1 cellular context compared by ENCODE assay signal in the genomic region with DNA sequence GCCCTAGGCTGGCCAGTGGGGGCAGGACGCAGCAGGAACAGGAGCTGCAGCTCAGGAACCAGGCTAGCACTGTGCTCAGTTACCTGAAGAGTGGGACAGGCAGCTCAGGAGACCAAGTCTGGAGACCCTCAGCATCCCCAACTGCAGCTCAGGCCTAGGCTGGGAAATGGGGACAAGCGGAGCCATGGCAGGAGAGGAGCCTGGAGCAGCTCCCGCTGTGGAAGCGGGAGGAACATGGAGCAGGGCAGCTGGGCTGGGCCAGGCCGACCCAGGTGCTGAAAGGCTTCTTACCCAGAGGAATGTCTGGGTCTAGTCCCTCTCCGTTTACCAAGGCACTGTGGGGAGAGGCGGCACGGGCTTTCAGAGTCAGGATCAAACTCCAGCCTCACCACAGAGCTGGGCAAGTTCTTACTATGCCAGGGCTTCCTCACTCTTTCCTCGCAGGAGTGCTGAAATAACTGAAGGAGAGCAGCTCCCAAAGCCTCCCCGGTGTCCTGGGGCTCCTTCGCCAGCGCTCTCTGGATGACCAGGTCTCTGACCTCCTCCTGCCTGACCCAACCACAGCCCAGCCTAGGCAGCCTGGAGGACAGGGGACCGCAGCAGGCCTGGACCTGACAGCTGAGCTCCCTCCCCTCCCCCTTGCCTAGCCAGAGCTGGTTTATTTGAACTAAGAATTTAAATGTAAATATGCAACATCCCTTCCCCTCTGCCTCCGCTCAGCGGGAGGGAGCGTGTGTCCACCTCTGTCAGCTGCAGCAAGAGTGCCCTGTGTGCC.
A peak's percentile ranks its signal among the peaks of the same experiment; 100 is the strongest.
TF ChIP-seq lines count a peak whose summit lies in the region.

No MANE protein-coding gene starts in this region.

TF ChIP-seq in HepG2, 621 proteins besides CTCF, POLR2A, EP300 and RAD21 (continued from another document and continues in another):
- TF ChIP-seq CHCHD3 (CRISPR knock-in tag; IDR thresholded peaks at IDR 0.05) (no peak), BHLHE40 (IDR thresholded peaks at IDR 0.05; ENCODE audit: low read length) (no peak), ZNF788 (CRISPR knock-in tag; IDR thresholded peaks at IDR 0.05; ENCODE audit: borderline replicate concordance) (peak; percentile 47; the same call in 1 of the 2 replicates), ZNF605 (CRISPR knock-in tag; IDR thresholded peaks at IDR 0.05) (no peak), KLF12 (CRISPR knock-in tag; IDR thresholded peaks at IDR 0.05; ENCODE audit: borderline replicate concordance) (no peak), U2AF1 (optimal IDR thresholded peaks at IDR 0.05; ENCODE audit: low read depth, low read length) (no peak), PHF8 (CRISPR knock-in tag; IDR thresholded peaks at IDR 0.05) (peak; percentile 43; the same call in 1 of the 2 replicates), ZMYM2 (CRISPR knock-in tag; IDR thresholded peaks at IDR 0.05) (no peak; the same call in 1 of the 2 replicates), HMG20A (CRISPR knock-in tag; IDR thresholded peaks at IDR 0.05; ENCODE audit: borderline replicate concordance) (peak; percentile 54), HOXA3 (CRISPR knock-in tag; IDR thresholded peaks at IDR 0.05) (0 out of 2 replicates have a peak, but pooled peaks have one; percentile 39), ZNF879 (CRISPR knock-in tag; IDR thresholded peaks at IDR 0.05) (0 out of 2 replicates have a peak, but pooled peaks have one; percentile 18), ZNF839 (CRISPR knock-in tag; IDR thresholded peaks at IDR 0.05; ENCODE audit: borderline replicate concordance) (no peak), ZNF629 (CRISPR knock-in tag; conservative IDR thresholded peaks at IDR 0.05) (no peak; the same call in 1 of the 2 replicates), STAG1 (CRISPR knock-in tag; IDR thresholded peaks at IDR 0.05) (0 out of 2 replicates have a peak, but pooled peaks have one; percentile 11), ISL2 (CRISPR knock-in tag; IDR thresholded peaks at IDR 0.05) (peak; percentile 59; the same call in 1 of the 2 replicates), HDAC1 (CRISPR knock-in tag; IDR thresholded peaks at IDR 0.05) (no peak; the same call in none of the 2 replicates), MXD4 (CRISPR knock-in tag; IDR thresholded peaks at IDR 0.05) (no peak), ZNF550 (CRISPR knock-in tag; IDR thresholded peaks at IDR 0.05; ENCODE audit: borderline replicate concordance) (no peak), PRMT3 (CRISPR knock-in tag; IDR thresholded peaks at IDR 0.05; ENCODE audit: borderline replicate concordance, low read depth) (no peak), MIER3 (CRISPR knock-in tag; IDR thresholded peaks at IDR 0.05; ENCODE audit: borderline replicate concordance) (0 out of 2 replicates have a peak, but pooled peaks have one; percentile 48), ZNF547 (CRISPR knock-in tag; IDR thresholded peaks at IDR 0.05) (no peak), HMG20B (CRISPR knock-in tag; conservative IDR thresholded peaks at IDR 0.05) (peak; percentile 80; the same call in 1 of the 2 replicates), ZNF598 (CRISPR knock-in tag; IDR thresholded peaks at IDR 0.05; ENCODE audit: borderline replicate concordance) (no peak), ZNF75D (CRISPR knock-in tag; IDR thresholded peaks at IDR 0.05; ENCODE audit: borderline replicate concordance) (no peak), ZNF484 (CRISPR knock-in tag; IDR thresholded peaks at IDR 0.05; ENCODE audit: borderline replicate concordance, low read depth) (no peak), ZNF205 (CRISPR knock-in tag; IDR thresholded peaks at IDR 0.05) (no peak), BRCA1 (CRISPR knock-in tag; IDR thresholded peaks at IDR 0.05) (no peak), ZSCAN20 (CRISPR knock-in tag; IDR thresholded peaks at IDR 0.05; ENCODE audit: borderline replicate concordance) (no peak), ZNF20 (CRISPR knock-in tag; IDR thresholded peaks at IDR 0.05) (no peak), ZNF878 (CRISPR knock-in tag; IDR thresholded peaks at IDR 0.05) (no peak), SALL1 (CRISPR knock-in tag; IDR thresholded peaks at IDR 0.05) (peak; percentile 86), PAWR (CRISPR knock-in tag; IDR thresholded peaks at IDR 0.05; ENCODE audit: borderline replicate concordance) (peak; percentile 79; the same call in 1 of the 2 replicates), AGO2 (optimal IDR thresholded peaks at IDR 0.05; ENCODE audit: low read depth, low read length) (peak; percentile 41)
- TF ChIP-seq, protein P1, sequence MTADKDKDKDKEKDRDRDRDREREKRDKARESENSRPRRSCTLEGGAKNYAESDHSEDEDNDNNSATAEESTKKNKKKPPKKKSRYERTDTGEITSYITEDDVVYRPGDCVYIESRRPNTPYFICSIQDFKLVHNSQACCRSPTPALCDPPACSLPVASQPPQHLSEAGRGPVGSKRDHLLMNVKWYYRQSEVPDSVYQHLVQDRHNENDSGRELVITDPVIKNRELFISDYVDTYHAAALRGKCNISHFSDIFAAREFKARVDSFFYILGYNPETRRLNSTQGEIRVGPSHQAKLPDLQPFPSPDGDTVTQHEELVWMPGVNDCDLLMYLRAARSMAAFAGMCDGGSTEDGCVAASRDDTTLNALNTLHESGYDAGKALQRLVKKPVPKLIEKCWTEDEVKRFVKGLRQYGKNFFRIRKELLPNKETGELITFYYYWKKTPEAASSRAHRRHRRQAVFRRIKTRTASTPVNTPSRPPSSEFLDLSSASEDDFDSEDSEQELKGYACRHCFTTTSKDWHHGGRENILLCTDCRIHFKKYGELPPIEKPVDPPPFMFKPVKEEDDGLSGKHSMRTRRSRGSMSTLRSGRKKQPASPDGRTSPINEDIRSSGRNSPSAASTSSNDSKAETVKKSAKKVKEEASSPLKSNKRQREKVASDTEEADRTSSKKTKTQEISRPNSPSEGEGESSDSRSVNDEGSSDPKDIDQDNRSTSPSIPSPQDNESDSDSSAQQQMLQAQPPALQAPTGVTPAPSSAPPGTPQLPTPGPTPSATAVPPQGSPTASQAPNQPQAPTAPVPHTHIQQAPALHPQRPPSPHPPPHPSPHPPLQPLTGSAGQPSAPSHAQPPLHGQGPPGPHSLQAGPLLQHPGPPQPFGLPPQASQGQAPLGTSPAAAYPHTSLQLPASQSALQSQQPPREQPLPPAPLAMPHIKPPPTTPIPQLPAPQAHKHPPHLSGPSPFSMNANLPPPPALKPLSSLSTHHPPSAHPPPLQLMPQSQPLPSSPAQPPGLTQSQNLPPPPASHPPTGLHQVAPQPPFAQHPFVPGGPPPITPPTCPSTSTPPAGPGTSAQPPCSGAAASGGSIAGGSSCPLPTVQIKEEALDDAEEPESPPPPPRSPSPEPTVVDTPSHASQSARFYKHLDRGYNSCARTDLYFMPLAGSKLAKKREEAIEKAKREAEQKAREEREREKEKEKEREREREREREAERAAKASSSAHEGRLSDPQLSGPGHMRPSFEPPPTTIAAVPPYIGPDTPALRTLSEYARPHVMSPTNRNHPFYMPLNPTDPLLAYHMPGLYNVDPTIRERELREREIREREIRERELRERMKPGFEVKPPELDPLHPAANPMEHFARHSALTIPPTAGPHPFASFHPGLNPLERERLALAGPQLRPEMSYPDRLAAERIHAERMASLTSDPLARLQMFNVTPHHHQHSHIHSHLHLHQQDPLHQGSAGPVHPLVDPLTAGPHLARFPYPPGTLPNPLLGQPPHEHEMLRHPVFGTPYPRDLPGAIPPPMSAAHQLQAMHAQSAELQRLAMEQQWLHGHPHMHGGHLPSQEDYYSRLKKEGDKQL (CRISPR knock-in tag; IDR thresholded peaks at IDR 0.05; ENCODE audit: low read depth): peak; percentile 59; the same call in 1 of the 2 replicates
- TF ChIP-seq, protein P2, sequence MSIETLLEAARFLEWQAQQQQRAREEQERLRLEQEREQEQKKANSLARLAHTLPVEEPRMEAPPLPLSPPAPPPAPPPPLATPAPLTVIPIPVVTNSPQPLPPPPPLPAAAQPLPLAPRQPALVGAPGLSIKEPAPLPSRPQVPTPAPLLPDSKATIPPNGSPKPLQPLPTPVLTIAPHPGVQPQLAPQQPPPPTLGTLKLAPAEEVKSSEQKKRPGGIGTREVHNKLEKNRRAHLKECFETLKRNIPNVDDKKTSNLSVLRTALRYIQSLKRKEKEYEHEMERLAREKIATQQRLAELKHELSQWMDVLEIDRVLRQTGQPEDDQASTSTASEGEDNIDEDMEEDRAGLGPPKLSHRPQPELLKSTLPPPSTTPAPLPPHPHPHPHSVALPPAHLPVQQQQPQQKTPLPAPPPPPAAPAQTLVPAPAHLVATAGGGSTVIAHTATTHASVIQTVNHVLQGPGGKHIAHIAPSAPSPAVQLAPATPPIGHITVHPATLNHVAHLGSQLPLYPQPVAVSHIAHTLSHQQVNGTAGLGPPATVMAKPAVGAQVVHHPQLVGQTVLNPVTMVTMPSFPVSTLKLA (IDR thresholded peaks at IDR 0.05): no peak
- TF ChIP-seq, protein P3, sequence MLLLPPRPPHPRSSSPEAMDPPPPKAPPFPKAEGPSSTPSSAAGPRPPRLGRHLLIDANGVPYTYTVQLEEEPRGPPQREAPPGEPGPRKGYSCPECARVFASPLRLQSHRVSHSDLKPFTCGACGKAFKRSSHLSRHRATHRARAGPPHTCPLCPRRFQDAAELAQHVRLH (CRISPR knock-in tag; IDR thresholded peaks at IDR 0.05; ENCODE audit: borderline replicate concordance, low read depth): 0 out of 2 replicates have a peak, but pooled peaks have one; percentile 40
- TF ChIP-seq, protein P4, sequence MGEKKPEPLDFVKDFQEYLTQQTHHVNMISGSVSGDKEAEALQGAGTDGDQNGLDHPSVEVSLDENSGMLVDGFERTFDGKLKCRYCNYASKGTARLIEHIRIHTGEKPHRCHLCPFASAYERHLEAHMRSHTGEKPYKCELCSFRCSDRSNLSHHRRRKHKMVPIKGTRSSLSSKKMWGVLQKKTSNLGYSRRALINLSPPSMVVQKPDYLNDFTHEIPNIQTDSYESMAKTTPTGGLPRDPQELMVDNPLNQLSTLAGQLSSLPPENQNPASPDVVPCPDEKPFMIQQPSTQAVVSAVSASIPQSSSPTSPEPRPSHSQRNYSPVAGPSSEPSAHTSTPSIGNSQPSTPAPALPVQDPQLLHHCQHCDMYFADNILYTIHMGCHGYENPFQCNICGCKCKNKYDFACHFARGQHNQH (CRISPR knock-in tag; IDR thresholded peaks at IDR 0.05): peak; percentile 69; the same call in 1 of the 2 replicates
- TF ChIP-seq, protein P5, sequence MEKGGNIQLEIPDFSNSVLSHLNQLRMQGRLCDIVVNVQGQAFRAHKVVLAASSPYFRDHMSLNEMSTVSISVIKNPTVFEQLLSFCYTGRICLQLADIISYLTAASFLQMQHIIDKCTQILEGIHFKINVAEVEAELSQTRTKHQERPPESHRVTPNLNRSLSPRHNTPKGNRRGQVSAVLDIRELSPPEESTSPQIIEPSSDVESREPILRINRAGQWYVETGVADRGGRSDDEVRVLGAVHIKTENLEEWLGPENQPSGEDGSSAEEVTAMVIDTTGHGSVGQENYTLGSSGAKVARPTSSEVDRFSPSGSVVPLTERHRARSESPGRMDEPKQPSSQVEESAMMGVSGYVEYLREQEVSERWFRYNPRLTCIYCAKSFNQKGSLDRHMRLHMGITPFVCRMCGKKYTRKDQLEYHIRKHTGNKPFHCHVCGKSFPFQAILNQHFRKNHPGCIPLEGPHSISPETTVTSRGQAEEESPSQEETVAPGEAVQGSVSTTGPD (CRISPR knock-in tag; IDR thresholded peaks at IDR 0.05): no peak
- TF ChIP-seq, protein P6, sequence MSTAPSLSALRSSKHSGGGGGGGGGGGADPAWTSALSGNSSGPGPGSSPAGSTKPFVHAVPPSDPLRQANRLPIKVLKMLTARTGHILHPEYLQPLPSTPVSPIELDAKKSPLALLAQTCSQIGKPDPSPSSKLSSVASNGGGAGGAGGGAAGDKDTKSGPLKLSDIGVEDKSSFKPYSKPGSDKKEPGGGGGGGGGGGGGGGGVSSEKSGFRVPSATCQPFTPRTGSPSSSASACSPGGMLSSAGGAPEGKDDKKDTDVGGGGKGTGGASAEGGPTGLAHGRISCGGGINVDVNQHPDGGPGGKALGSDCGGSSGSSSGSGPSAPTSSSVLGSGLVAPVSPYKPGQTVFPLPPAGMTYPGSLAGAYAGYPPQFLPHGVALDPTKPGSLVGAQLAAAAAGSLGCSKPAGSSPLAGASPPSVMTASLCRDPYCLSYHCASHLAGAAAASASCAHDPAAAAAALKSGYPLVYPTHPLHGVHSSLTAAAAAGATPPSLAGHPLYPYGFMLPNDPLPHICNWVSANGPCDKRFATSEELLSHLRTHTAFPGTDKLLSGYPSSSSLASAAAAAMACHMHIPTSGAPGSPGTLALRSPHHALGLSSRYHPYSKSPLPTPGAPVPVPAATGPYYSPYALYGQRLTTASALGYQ (CRISPR knock-in tag; IDR thresholded peaks at IDR 0.05): 0 out of 2 replicates have a peak, but pooled peaks have one; percentile 14
- TF ChIP-seq, protein P7, sequence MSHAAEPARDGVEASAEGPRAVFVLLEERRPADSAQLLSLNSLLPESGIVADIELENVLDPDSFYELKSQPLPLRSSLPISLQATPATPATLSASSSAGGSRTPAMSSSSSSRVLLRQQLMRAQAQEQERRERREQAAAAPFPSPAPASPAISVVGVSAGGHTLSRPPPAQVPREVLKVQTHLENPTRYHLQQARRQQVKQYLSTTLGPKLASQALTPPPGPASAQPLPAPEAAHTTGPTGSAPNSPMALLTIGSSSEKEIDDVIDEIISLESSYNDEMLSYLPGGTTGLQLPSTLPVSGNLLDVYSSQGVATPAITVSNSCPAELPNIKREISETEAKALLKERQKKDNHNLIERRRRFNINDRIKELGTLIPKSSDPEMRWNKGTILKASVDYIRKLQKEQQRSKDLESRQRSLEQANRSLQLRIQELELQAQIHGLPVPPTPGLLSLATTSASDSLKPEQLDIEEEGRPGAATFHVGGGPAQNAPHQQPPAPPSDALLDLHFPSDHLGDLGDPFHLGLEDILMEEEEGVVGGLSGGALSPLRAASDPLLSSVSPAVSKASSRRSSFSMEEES (CRISPR knock-in tag; IDR thresholded peaks at IDR 0.05): peak; percentile 40; the same call in 1 of the 2 replicates
- TF ChIP-seq, protein P8, sequence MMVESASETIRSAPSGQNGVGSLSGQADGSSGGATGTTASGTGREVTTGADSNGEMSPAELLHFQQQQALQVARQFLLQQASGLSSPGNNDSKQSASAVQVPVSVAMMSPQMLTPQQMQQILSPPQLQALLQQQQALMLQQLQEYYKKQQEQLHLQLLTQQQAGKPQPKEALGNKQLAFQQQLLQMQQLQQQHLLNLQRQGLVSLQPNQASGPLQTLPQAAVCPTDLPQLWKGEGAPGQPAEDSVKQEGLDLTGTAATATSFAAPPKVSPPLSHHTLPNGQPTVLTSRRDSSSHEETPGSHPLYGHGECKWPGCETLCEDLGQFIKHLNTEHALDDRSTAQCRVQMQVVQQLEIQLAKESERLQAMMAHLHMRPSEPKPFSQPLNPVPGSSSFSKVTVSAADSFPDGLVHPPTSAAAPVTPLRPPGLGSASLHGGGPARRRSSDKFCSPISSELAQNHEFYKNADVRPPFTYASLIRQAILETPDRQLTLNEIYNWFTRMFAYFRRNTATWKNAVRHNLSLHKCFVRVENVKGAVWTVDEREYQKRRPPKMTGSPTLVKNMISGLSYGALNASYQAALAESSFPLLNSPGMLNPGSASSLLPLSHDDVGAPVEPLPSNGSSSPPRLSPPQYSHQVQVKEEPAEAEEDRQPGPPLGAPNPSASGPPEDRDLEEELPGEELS (CRISPR knock-in tag; IDR thresholded peaks at IDR 0.05): peak; percentile 87
- TF ChIP-seq, protein P9, sequence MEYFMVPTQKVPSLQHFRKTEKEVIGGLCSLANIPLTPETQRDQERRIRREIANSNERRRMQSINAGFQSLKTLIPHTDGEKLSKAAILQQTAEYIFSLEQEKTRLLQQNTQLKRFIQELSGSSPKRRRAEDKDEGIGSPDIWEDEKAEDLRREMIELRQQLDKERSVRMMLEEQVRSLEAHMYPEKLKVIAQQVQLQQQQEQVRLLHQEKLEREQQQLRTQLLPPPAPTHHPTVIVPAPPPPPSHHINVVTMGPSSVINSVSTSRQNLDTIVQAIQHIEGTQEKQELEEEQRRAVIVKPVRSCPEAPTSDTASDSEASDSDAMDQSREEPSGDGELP (IDR thresholded peaks at IDR 0.05; ENCODE audit: borderline replicate concordance, low read depth): peak; percentile 91
